1 cellular context compared by ENCODE assay signal in genomic region chr16:87924041-87924851, GRCh38.
TF ChIP-seq lines count a peak whose summit lies in the region.

No MANE protein-coding gene starts in this region.

TF ChIP-seq in GM23338, 12 proteins besides CTCF, POLR2A, EP300 and RAD21:
- TF ChIP-seq JUNB (IDR thresholded peaks at IDR 0.05; ENCODE audit: unreplicated experiment) (no peak), POLR2AphosphoS5 (IDR thresholded peaks at IDR 0.05; ENCODE audit: low read depth) (no peak), ZNF462 (CRISPR knock-in tag; IDR thresholded peaks at IDR 0.05) (no peak), CREB1 (CRISPR knock-in tag; IDR thresholded peaks at IDR 0.05; ENCODE audit: low read depth) (no peak), ZNF114 (CRISPR knock-in tag; IDR thresholded peaks at IDR 0.05) (no peak), STAT1 (IDR thresholded peaks at IDR 0.05; ENCODE audit: unreplicated experiment) (no peak), ZNF331 (CRISPR knock-in tag; IDR thresholded peaks at IDR 0.05; ENCODE audit: low read depth) (no peak)
